29 cellular contexts compared by ENCODE assay signal in genomic region chr1:222252788-222253187, GRCh38.
"Had no signal": no experiment of that assay in that cellular context is flagged by ENCODE, and none has a peak within 500 bp of the region (broad histone marks: within the 10 kb centered on the region; RNA-seq: fewer than 3 reads in every experiment).

No MANE protein-coding gene starts in this region.

- H3K27ac Mint-ChIP-seq: natural killer cell treated with Interleukin-12 subunit alpha and Interleukin-12 subunit beta and Interleukin-15 and Interleukin-18, amount 100 ng/mL, for 72 hours; nephron progenitor cell; progenitor cell of endocrine pancreas; stimulated activated effector memory CD8-positive, alpha-beta T cell treated with anti-CD3 and anti-CD28 coated beads, Interleukin-12 subunit alpha, Interleukin-12 subunit beta, amount 100 ng/mL, for 72 hours; stimulated activated naive B cell treated with anti-CD40 and anti-IgM and Interleukin-4, amounts not matched to agents 10 μg/mL and 1 μg/mL and 100 μg/mL, for 72 hours; stimulated activated naive CD8-positive, alpha-beta T cell treated with anti-CD3 and anti-CD28 coated beads, Interleukin-15, Interleukin-2, amounts not matched to agents 100 ng/mL and 50 ng/mL, for 24 hours had no signal

- H3K27me3 ChIP-seq: neutrophil, pancreas, right lobe of liver, sigmoid colon, stomach, thyroid gland, tibial nerve, upper lobe of left lung, vagina had no signal

- H3K4me3 Mint-ChIP-seq: natural killer cell treated with Interleukin-12 subunit alpha and Interleukin-12 subunit beta and Interleukin-15 and Interleukin-18, amount 100 ng/mL, for 72 hours; nephron progenitor cell; neural crest cell; stimulated activated effector memory CD8-positive, alpha-beta T cell treated with anti-CD3 and anti-CD28 coated beads, Interleukin-12 subunit alpha, Interleukin-12 subunit beta, amount 100 ng/mL, for 72 hours; stimulated activated naive B cell treated with anti-CD40 and anti-IgM and Interleukin-4, amounts not matched to agents 10 μg/mL and 1 μg/mL and 100 μg/mL, for 72 hours; stimulated activated naive CD8-positive, alpha-beta T cell treated with anti-CD3 and anti-CD28 coated beads, Interleukin-15, Interleukin-2, amounts not matched to agents 100 ng/mL and 50 ng/mL, for 24 hours had no signal

- ATAC-seq: natural killer cell treated with Interleukin-12 subunit alpha and Interleukin-12 subunit beta and Interleukin-15 and Interleukin-18, amount 100 ng/mL, for 72 hours; pancreas; psoas muscle; right cardiac atrium; right lobe of liver; stimulated activated effector memory CD8-positive, alpha-beta T cell treated with anti-CD3 and anti-CD28 coated beads, Interleukin-12 subunit alpha, Interleukin-12 subunit beta, amount 100 ng/mL, for 72 hours; stimulated activated naive B cell treated with anti-CD40 and anti-IgM and Interleukin-4, amounts not matched to agents 10 μg/mL and 1 μg/mL and 100 μg/mL, for 72 hours had no signal

- H3K9me3 ChIP-seq: neutrophil, pancreas, psoas muscle, right lobe of liver, sigmoid colon, thoracic aorta, thyroid gland, upper lobe of left lung, vagina had no signal

- DNase-seq: nephron progenitor cell; nucleus accumbens; pancreas; posterior cingulate gyrus; psoas muscle; right cardiac atrium; right lobe of liver; sigmoid colon; small intestine; stimulated activated CD4-positive, alpha-beta T cell treated with anti-CD3 and anti-CD28 coated beads, Interleukin-15, amount 100 ng/mL, for 24 hours; stimulated activated CD4-positive, alpha-beta T cell treated with anti-CD3 and anti-CD28 coated beads, Interleukin-2, amount 100 ng/mL, for 24 hours; stimulated activated CD4-positive, alpha-beta T cell treated with anti-CD3 and anti-CD28 coated beads, Interleukin-2, amount 100 ng/mL, for 48 hours; stimulated activated CD4-positive, alpha-beta T cell treated with anti-CD3 and anti-CD28 coated beads, Interleukin-4, amount 100 ng/mL, for 24 hours; stimulated activated naive B cell treated with anti-CD40 and anti-IgM and Interleukin-4, amounts not matched to agents 10 μg/mL and 1 μg/mL and 100 μg/mL, for 72 hours; stimulated activated naive CD4-positive, alpha-beta T cell treated with Interleukin-2 at 50 U/mL for 16 hours; stomach; thyroid gland; trophoblast cell; upper lobe of left lung had no signal

- H3K4me1 Mint-ChIP-seq: stimulated activated naive B cell treated with anti-CD40 and anti-IgM and Interleukin-4, amounts not matched to agents 10 μg/mL and 1 μg/mL and 100 μg/mL, for 72 hours had no signal

- H3K4me3 ChIP-seq: pancreas, psoas muscle, right lobe of liver, sigmoid colon, stomach, thoracic aorta, thyroid gland, tibial nerve, upper lobe of left lung, vagina had no signal

- H3K36me3 Mint-ChIP-seq: natural killer cell treated with Interleukin-12 subunit alpha and Interleukin-12 subunit beta and Interleukin-15 and Interleukin-18, amount 100 ng/mL, for 72 hours; stimulated activated effector memory CD8-positive, alpha-beta T cell treated with anti-CD3 and anti-CD28 coated beads, Interleukin-12 subunit alpha, Interleukin-12 subunit beta, amount 100 ng/mL, for 72 hours; stimulated activated naive B cell treated with anti-CD40 and anti-IgM and Interleukin-4, amounts not matched to agents 10 μg/mL and 1 μg/mL and 100 μg/mL, for 72 hours had no signal

- H3K27ac ChIP-seq: neutrophil, pancreas, psoas muscle, right lobe of liver, sigmoid colon, stomach, thoracic aorta, thyroid gland, tibial nerve, upper lobe of left lung, vagina had no signal

- H3K4me1 ChIP-seq: pancreas, psoas muscle, right lobe of liver, sigmoid colon, stomach, thyroid gland, tibial nerve, upper lobe of left lung, vagina had no signal

- H3K9me3 Mint-ChIP-seq: natural killer cell treated with Interleukin-12 subunit alpha and Interleukin-12 subunit beta and Interleukin-15 and Interleukin-18, amount 100 ng/mL, for 72 hours; stimulated activated effector memory CD8-positive, alpha-beta T cell treated with anti-CD3 and anti-CD28 coated beads, Interleukin-12 subunit alpha, Interleukin-12 subunit beta, amount 100 ng/mL, for 72 hours; stimulated activated naive CD8-positive, alpha-beta T cell treated with anti-CD3 and anti-CD28 coated beads, Interleukin-15, Interleukin-2, amounts not matched to agents 100 ng/mL and 50 ng/mL, for 24 hours had no signal

- H3K27me3 Mint-ChIP-seq: stimulated activated naive B cell treated with anti-CD40 and anti-IgM and Interleukin-4, amounts not matched to agents 10 μg/mL and 1 μg/mL and 100 μg/mL, for 72 hours had no signal

- FAIRE-seq: pancreas, small intestine, urothelium cell line had no signal

- H3K36me3 ChIP-seq: neutrophil, pancreas, right lobe of liver, sigmoid colon, stomach, thoracic aorta, thyroid gland, tibial nerve, upper lobe of left lung, vagina had no signal
